In genomic region chr20:62652051-62652893, GRCh38 we compare ENCODE assay signal across 1 cellular context.
A peak's percentile ranks its signal among the peaks of the same experiment; 100 is the strongest.
TF ChIP-seq lines count a peak whose summit lies in the region.

No MANE protein-coding gene starts in this region.

TF ChIP-seq in HepG2, 621 proteins besides CTCF, POLR2A, EP300 and RAD21 (continued from another document and continues in another):
- TF ChIP-seq NFAT5 (CRISPR knock-in tag; IDR thresholded peaks at IDR 0.05) (no peak; the same call in 1 of the 2 replicates), SP4 (CRISPR knock-in tag; IDR thresholded peaks at IDR 0.05) (no peak; the same call in 1 of the 2 replicates), PTBP1 (IDR thresholded peaks at IDR 0.05; ENCODE audit: low read depth, low read length, poor library complexity, severe bottlenecking) (no peak), ZNF788 (CRISPR knock-in tag; IDR thresholded peaks at IDR 0.05; ENCODE audit: borderline replicate concordance) (peak; percentile 37; the same call in 1 of the 2 replicates), GATAD2A (CRISPR knock-in tag; IDR thresholded peaks at IDR 0.05) (peak; percentile 97), ZNF790 (CRISPR knock-in tag; IDR thresholded peaks at IDR 0.05; ENCODE audit: borderline replicate concordance) (no peak), ZNF496 (CRISPR knock-in tag; IDR thresholded peaks at IDR 0.05; ENCODE audit: insufficient replicate concordance) (no peak), BRD4 (CRISPR knock-in tag; IDR thresholded peaks at IDR 0.05) (no peak), ZNF709 (CRISPR knock-in tag; IDR thresholded peaks at IDR 0.05) (no peak), ZNF503 (CRISPR knock-in tag; IDR thresholded peaks at IDR 0.05) (peak; percentile 59; the same call in 1 of the 2 replicates), NR0B2 (CRISPR knock-in tag; IDR thresholded peaks at IDR 0.05) (peak; percentile 37; the same call in 1 of the 2 replicates), CEBPZ (IDR thresholded peaks at IDR 0.05; ENCODE audit: low read length) (no peak), TEAD3 (CRISPR knock-in tag; optimal IDR thresholded peaks at IDR 0.05; ENCODE audit: borderline replicate concordance) (peak; percentile 93), CREB1 (IDR thresholded peaks at IDR 0.05) (no peak; the same call in 1 of the 2 replicates), CREB1 (CRISPR knock-in tag; IDR thresholded peaks at IDR 0.05) (no peak), SIX1 (CRISPR knock-in tag; IDR thresholded peaks at IDR 0.05; ENCODE audit: borderline replicate concordance) (peak; percentile 37; the same call in 1 of the 2 replicates), ATF2 (CRISPR knock-in tag; IDR thresholded peaks at IDR 0.05) (peak; percentile 94), HIVEP1 (CRISPR knock-in tag; IDR thresholded peaks at IDR 0.05) (peak; percentile 64), KAT8 (CRISPR knock-in tag; IDR thresholded peaks at IDR 0.05) (peak; percentile 70; the same call in 1 of the 2 replicates), TMF1 (CRISPR knock-in tag; IDR thresholded peaks at IDR 0.05; ENCODE audit: low read depth) (no peak), ZNF558 (CRISPR knock-in tag; IDR thresholded peaks at IDR 0.05; ENCODE audit: borderline replicate concordance) (no peak), ZNF740 (CRISPR knock-in tag; IDR thresholded peaks at IDR 0.05) (no peak), FOXP1 (IDR thresholded peaks at IDR 0.05) (no peak), FOXP1 (CRISPR knock-in tag; IDR thresholded peaks at IDR 0.05) (peak; percentile 89), BATF2 (CRISPR knock-in tag; IDR thresholded peaks at IDR 0.05) (no peak), KDM2A (CRISPR knock-in tag; IDR thresholded peaks at IDR 0.05; ENCODE audit: borderline replicate concordance, low read depth) (peak; percentile 72), JUNB (CRISPR knock-in tag; IDR thresholded peaks at IDR 0.05; ENCODE audit: borderline replicate concordance) (no peak), LRRFIP1 (CRISPR knock-in tag; conservative IDR thresholded peaks at IDR 0.05) (peak; percentile 13; the same call in 1 of the 2 replicates), ZNF354B (CRISPR knock-in tag; IDR thresholded peaks at IDR 0.05) (no peak), HNRNPH1 (optimal IDR thresholded peaks at IDR 0.05; ENCODE audit: low read depth, low read length) (no peak), POLR2G (IDR thresholded peaks at IDR 0.05; ENCODE audit: low read depth, low read length) (peak; percentile 55), ELK4 (CRISPR knock-in tag; IDR thresholded peaks at IDR 0.05; ENCODE audit: borderline replicate concordance) (0 out of 2 replicates have a peak, but pooled peaks have one; percentile 47), U2AF2 (IDR thresholded peaks at IDR 0.05; ENCODE audit: low read depth, low read length) (no peak), THAP9 (CRISPR knock-in tag; IDR thresholded peaks at IDR 0.05; ENCODE audit: borderline replicate concordance) (peak; percentile 53), EED (CRISPR knock-in tag; IDR thresholded peaks at IDR 0.05) (peak; percentile 49; the same call in 1 of the 2 replicates), NAIF1 (CRISPR knock-in tag; IDR thresholded peaks at IDR 0.05; ENCODE audit: borderline replicate concordance) (no peak), KLF9 (CRISPR knock-in tag; IDR thresholded peaks at IDR 0.05; ENCODE audit: low read depth) (peak; percentile 84; the same call in 1 of the 2 replicates), RELA (CRISPR knock-in tag; IDR thresholded peaks at IDR 0.05) (no peak), SNAPC5 (CRISPR knock-in tag; IDR thresholded peaks at IDR 0.05; ENCODE audit: borderline replicate concordance) (no peak)
